In the genomic region with DNA sequence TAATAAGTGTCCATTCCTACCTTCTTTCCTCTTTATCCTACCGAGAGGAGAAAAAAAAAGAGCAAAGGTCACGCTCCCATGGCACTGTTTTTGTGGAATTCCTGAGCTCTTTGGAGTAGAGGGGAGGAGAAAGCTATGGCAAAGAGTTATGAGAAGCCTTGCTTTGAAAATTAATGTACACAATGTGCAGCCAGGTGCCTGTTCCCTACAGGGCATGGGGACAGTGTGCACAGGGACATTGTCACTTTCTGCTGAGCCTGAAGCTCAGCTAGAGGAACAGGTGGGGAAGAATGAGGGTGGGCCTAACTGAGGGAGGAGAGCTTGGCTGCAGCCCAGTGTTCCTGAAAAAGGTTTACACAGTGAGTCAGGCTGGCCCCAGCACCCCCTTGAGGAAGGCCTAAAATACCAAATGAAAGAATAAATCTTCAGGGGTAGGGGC, we compare ENCODE assay signal across 11 cellular contexts.
A peak's percentile ranks its signal among the peaks of the same experiment; 100 is the strongest.
DNase-seq lines count a peak whose midpoint lies in the region; ATAC-seq lines count a peak whose summit lies in the region.
"Had no signal": no experiment of that assay in that cellular context is flagged by ENCODE, and none has a peak within 500 bp of the region (broad histone marks: within the 10 kb centered on the region; RNA-seq: fewer than 3 reads in every experiment).

No MANE protein-coding gene starts in this region.

- peaks cover 8% of the 10 kb centered on the region for H3K4me1 ChIP-seq in Karpas-422 (ENCODE audit: low read length)

- H3K36me3 ChIP-seq in Karpas-422 (ENCODE audit: insufficient read depth, low read length), result no peaks in the 10 kb centered on the region

- H3K27ac ChIP-seq in Karpas-422 (ENCODE audit: low read length), result no peak overlapping the region
- H3K27ac ChIP-seq: epithelial cell of prostate, psoas muscle had no signal

- H4K20me1 ChIP-seq in Karpas-422 (ENCODE audit: insufficient read depth, low read depth, low read length), result 0 out of 2 replicates have a peak, but pooled peaks cover 2% of the 10 kb centered on the region

- no peak overlapping the region for H3K9ac ChIP-seq in Karpas-422 (ENCODE audit: low read length)

- no peaks in the 10 kb centered on the region for H3K9me3 ChIP-seq in Karpas-422 (ENCODE audit: low read length)
- H3K9me3 ChIP-seq: psoas muscle had no signal

- H3K4me2 ChIP-seq in Karpas-422 (ENCODE audit: low read depth, low read length, poor library complexity, severe bottlenecking), result no peak overlapping the region

- no peak for ATAC-seq in GM21717 (IDR thresholded peaks at IDR 0.05; ENCODE audit: unreplicated experiment)
- no peak for ATAC-seq in GM19351 (IDR thresholded peaks at IDR 0.05; ENCODE audit: unreplicated experiment)
- no peak for ATAC-seq in HG02678 (IDR thresholded peaks at IDR 0.05; ENCODE audit: unreplicated experiment)

- no peaks in the 10 kb centered on the region for H3K9me2 ChIP-seq in Karpas-422 (replicated peaks; ENCODE audit: insufficient read depth, low read length)

- no peak overlapping the region for H3K4me3 ChIP-seq in Karpas-422 (ENCODE audit: low read length)
- H3K4me3 ChIP-seq: psoas muscle had no signal

- DNase-seq in DMS79 (lab: John Stamatoyannopoulos, UW) (peak; percentile 63), NCI-H1436 treated with DMSO at 0.1 percent for 48 hours (lab: John Stamatoyannopoulos, UW) (peak; percentile 91), astrocyte of the hippocampus (ENCODE audit: low read depth, low spot score) (peak; percentile 49), myocyte (ENCODE audit: low read depth) (peak; percentile 53), Karpas-422 (no peak)
- DNase-seq: CD4-positive, alpha-beta T cell; psoas muscle had no signal

- H3K79me2 ChIP-seq in Karpas-422 (ENCODE audit: low read length), result no peaks in the 10 kb centered on the region

- H2AFZ ChIP-seq in Karpas-422 (ENCODE audit: low read length), result no peak overlapping the region

- H3K27me3 ChIP-seq in Karpas-422 (ENCODE audit: low read length), result no peaks in the 10 kb centered on the region
